Comparison of ENCODE assay signal across 18 cellular contexts in the genomic region with DNA sequence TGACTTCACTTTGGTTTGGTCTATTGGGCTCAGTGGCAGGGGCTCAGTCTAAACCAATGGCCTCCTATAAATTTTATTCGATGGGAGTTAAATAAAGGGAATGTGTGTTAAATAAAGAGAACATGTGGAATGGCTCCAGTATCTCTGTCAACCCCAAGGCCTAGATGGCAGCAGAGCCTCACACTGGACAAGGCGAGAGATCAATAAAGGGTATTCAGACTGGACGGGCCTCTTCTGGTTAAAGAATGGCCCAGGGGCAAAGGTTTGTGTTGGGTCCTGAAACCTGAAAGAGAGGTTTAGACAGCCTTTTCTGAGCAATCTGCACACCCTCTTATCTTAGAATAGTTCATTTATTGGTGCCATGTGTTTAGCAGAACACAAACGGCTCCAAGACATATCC. TPM values are rescaled to one million over a fixed set of nuclear protein-coding genes. Genes with fewer than 3 reads are reported as not detected.
DNase-seq lines count a peak whose midpoint lies in the region; ATAC-seq and TF ChIP-seq lines count a peak whose summit lies in the region.
"Had no signal": no experiment of that assay in that cellular context is flagged by ENCODE, and none has a peak within 500 bp of the region (broad histone marks: within the 10 kb centered on the region; RNA-seq: fewer than 3 reads in every experiment).

No MANE protein-coding gene starts in this region.

- peaks cover 57 to 86% (median 81%) of the 10 kb centered on the region in 10 experiments for H3K4me1 ChIP-seq in BLaER1 treated with 17β-estradiol and CSF1 and Interleukin-3, amounts not matched to agents 10 nM and 100 nM
- H3K4me1 ChIP-seq in OCI-LY3 (ENCODE audit: low read length) (peaks cover 23% of the 10 kb centered on the region), stomach (peaks cover 0 to 6% (median 2%) of the 10 kb centered on the region in 4 donors)
- H3K4me1 ChIP-seq: SJSA1 had no signal

- H3K9me3 ChIP-seq in BLaER1 treated with 17β-estradiol and CSF1 and Interleukin-3, amounts not matched to agents 10 nM and 100 nM (replicated peaks in 1 of 11): peaks cover 19 to 40% (median 27%) of the 10 kb centered on the region in 11 experiments
- H3K9me3 ChIP-seq in OCI-LY3 (ENCODE audit: insufficient read depth, low read length) (peaks cover 10% of the 10 kb centered on the region; the same call in 1 of the 2 replicates), stomach (peaks cover 0 to 15% (median 7%) of the 10 kb centered on the region in 4 donors)
- H3K9me3 ChIP-seq: A549, SJSA1 had no signal

- peak; percentile 10; the same call in 1 of the 2 replicates for TF ChIP-seq CTCF in OCI-LY3 (IDR thresholded peaks at IDR 0.05; ENCODE audit: low read depth, low read length)
- no peak for TF ChIP-seq CTCF in osteocyte (IDR thresholded peaks at IDR 0.05)
- no peak for TF ChIP-seq CTCF in stomach (IDR thresholded peaks at IDR 0.05)

- H3K27ac Mint-ChIP-seq in osteocyte (ENCODE audit: unreplicated experiment): no peak overlapping the region
- H3K27ac Mint-ChIP-seq: CD8-positive, alpha-beta memory T cell had no signal

- DNase-seq in left lobe of liver (ENCODE audit: low spot score): no peak
- DNase-seq in osteocyte (ENCODE audit: extremely low spot score, unreplicated experiment): peak; percentile 53
- DNase-seq in hepatic stellate cell (ENCODE audit: low spot score): no peak
- DNase-seq in stomach: no peak
- DNase-seq: C1 segment of cervical spinal cord; CD8-positive, alpha-beta memory T cell; KBM-7; NCI-H1105; NCI-H1694 treated with DMSO at 0.1 percent for 48 hours; NCI-H2107; NCI-H2227 treated with DMSO at 0.1 percent for 48 hours; NCI-H524 treated with DMSO at 0.1 percent for 48 hours had no signal

- peaks cover 6% of the 10 kb centered on the region for H3K9me3 Mint-ChIP-seq in osteocyte (ENCODE audit: unreplicated experiment)

- H3K4me3 ChIP-seq in BLaER1 treated with 17β-estradiol and CSF1 and Interleukin-3, amounts not matched to agents 10 nM and 100 nM: 0 out of 20 replicates have a peak overlapping the region, but pooled peaks of 1 of the 10 experiments have one; percentile 17
- H3K4me3 ChIP-seq in OCI-LY3 (ENCODE audit: low read length): no peak overlapping the region
- no peak overlapping the region for H3K4me3 ChIP-seq in stomach
- H3K4me3 ChIP-seq: A549, SJSA1 had no signal

- no peak overlapping the region for H2AFZ ChIP-seq in OCI-LY3 (ENCODE audit: low read depth, low read length)

- H3K9ac ChIP-seq in BLaER1 treated with 17β-estradiol and CSF1 and Interleukin-3, amounts not matched to agents 10 nM and 100 nM: no peak overlapping the region
- no peak overlapping the region for H3K9ac ChIP-seq in OCI-LY3 (ENCODE audit: low read length)

- no peaks in the 10 kb centered on the region for H4K20me1 ChIP-seq in BLaER1 treated with 17β-estradiol and CSF1 and Interleukin-3, amounts not matched to agents 10 nM and 100 nM
- H4K20me1 ChIP-seq in OCI-LY3 (ENCODE audit: insufficient read depth, low read length): 0 out of 2 replicates have a peak, but pooled peaks cover 5% of the 10 kb centered on the region

- peak overlapping the region in 8 of 11 experiments; percentile 69 to 84 (median 80); a peak in 18 of 22 replicates for H3K27ac ChIP-seq in BLaER1 treated with 17β-estradiol and CSF1 and Interleukin-3, amounts not matched to agents 10 nM and 100 nM
- H3K27ac ChIP-seq in OCI-LY3 (ENCODE audit: low read length) (no peak overlapping the region), stomach (no peak overlapping the region)
- H3K27ac ChIP-seq: A549, SJSA1 had no signal

- TF ChIP-seq POLR2A in stomach (IDR thresholded peaks at IDR 0.05): no peak

- 81 to 87% (median 85%) methylated on average over 4 of the region's 4 CpGs for WGBS in stomach, 5 donors

- peak; percentile 96 for ATAC-seq in left lobe of liver
- no peak for ATAC-seq in HG02588 (IDR thresholded peaks at IDR 0.05; ENCODE audit: unreplicated experiment)
- no peak for ATAC-seq in HG03469 (IDR thresholded peaks at IDR 0.05; ENCODE audit: unreplicated experiment)
- ATAC-seq: A549 had no signal

- peak overlapping the region; percentile 59 to 82 (median 75) for H3K4me2 ChIP-seq in BLaER1 treated with 17β-estradiol and CSF1 and Interleukin-3, amounts not matched to agents 10 nM and 100 nM
- no peak overlapping the region for H3K4me2 ChIP-seq in OCI-LY3 (ENCODE audit: low read length)
- H3K4me2 ChIP-seq: A549 had no signal

- H3K27me3 Mint-ChIP-seq in osteocyte (ENCODE audit: unreplicated experiment): no peaks in the 10 kb centered on the region

- no peaks in the 10 kb centered on the region for H3K4me1 Mint-ChIP-seq in osteocyte (ENCODE audit: unreplicated experiment)
- H3K4me1 Mint-ChIP-seq: CD8-positive, alpha-beta memory T cell had no signal

- no peaks in the 10 kb centered on the region for H3K27me3 ChIP-seq in BLaER1 treated with 17β-estradiol and CSF1 and Interleukin-3, amounts not matched to agents 10 nM and 100 nM
- peaks cover 92% of the 10 kb centered on the region for H3K27me3 ChIP-seq in OCI-LY3 (ENCODE audit: low read depth, low read length)
- H3K27me3 ChIP-seq in stomach: no peaks in the 10 kb centered on the region
- H3K27me3 ChIP-seq: SJSA1 had no signal

- H3K79me2 ChIP-seq in OCI-LY3 (ENCODE audit: low read length): no peaks in the 10 kb centered on the region

- intact Hi-C loops in stomach (cut with DNase I; ENCODE audit: low total_unique reads): no loop called here

- no peak overlapping the region for H3K4me3 Mint-ChIP-seq in osteocyte (ENCODE audit: unreplicated experiment)
- H3K4me3 Mint-ChIP-seq: CD8-positive, alpha-beta memory T cell had no signal

- no peaks in the 10 kb centered on the region for H3K36me3 Mint-ChIP-seq in osteocyte (ENCODE audit: unreplicated experiment)

- 0 out of 22 replicates have a peak, but pooled peaks cover 0 to 4% (median 0%) of the 10 kb centered on the region in 11 experiments for H3K36me3 ChIP-seq in BLaER1 treated with 17β-estradiol and CSF1 and Interleukin-3, amounts not matched to agents 10 nM and 100 nM
- no peaks in the 10 kb centered on the region for H3K36me3 ChIP-seq in OCI-LY3 (replicated peaks; ENCODE audit: low read depth, low read length)
- no peaks in the 10 kb centered on the region for H3K36me3 ChIP-seq in stomach
- H3K36me3 ChIP-seq: SJSA1 had no signal

- TF ChIP-seq EP300 in stomach (IDR thresholded peaks at IDR 0.05): no peak

RNA-seq across cellular contexts. Expression of gene SH3BP5L, which starts 34.7 kb away (rescaled TPM):
- 15.3 TPM for total RNA-seq in left lobe of liver
- total RNA-seq in osteocyte: 32.4 and 33.2 TPM in 2 replicates
- 10 to 100 TPM; 11.6 to 20.0 (median 14.9) TPM for total RNA-seq in stomach
- 10 to 100 TPM in 2 of 3 donors, 1 to 10 TPM in 1; 9.6 to 13.6 (median 10.6) TPM for polyA plus RNA-seq in stomach

RNA-seq across cellular contexts. Expression of gene LYPD8, which starts 35.5 kb away (rescaled TPM):
- total RNA-seq in left lobe of liver (not detected), osteocyte (not detected in 2 replicates), stomach (10 to 100 TPM in 1 of 5 donors, not detected in 4; 48.4 TPM)
- 1 to 10 TPM in 1 of 3 donors, not detected in 2; 1.1 TPM for polyA plus RNA-seq in stomach
- total RNA-seq: CD8-positive, alpha-beta memory T cell; SJSA1 had no signal
- polyA plus RNA-seq: CD8-positive, alpha-beta memory T cell had no signal

RNA-seq across cellular contexts. Expression of gene ZNF672, which starts 47.0 kb away (rescaled TPM):
- 19.6 TPM for total RNA-seq in left lobe of liver
- total RNA-seq in osteocyte: 21.1 and 24.1 TPM in 2 replicates
- 100 to 1,000 TPM in 1 of 5 donors, 10 to 100 TPM in 4; 17.1 to 142 (median 57.8) TPM for total RNA-seq in stomach
- 10 to 100 TPM; 13.0 to 18.0 (median 17.1) TPM for polyA plus RNA-seq in stomach

Comparison
In these comparisons a context has a peak if more than half of its experiments do, and no peak if none do; other contexts are left out.
1. H3K27ac ChIP-seq: peak in BLaER1 treated with 17β-estradiol and CSF1 and Interleukin-3, amounts not matched to agents 10 nM and 100 nM (8 of 11); none in OCI-LY3 (single experiment) and stomach (0 of 5).